Comparison of ENCODE assay signal across 20 cellular contexts in the genomic region with DNA sequence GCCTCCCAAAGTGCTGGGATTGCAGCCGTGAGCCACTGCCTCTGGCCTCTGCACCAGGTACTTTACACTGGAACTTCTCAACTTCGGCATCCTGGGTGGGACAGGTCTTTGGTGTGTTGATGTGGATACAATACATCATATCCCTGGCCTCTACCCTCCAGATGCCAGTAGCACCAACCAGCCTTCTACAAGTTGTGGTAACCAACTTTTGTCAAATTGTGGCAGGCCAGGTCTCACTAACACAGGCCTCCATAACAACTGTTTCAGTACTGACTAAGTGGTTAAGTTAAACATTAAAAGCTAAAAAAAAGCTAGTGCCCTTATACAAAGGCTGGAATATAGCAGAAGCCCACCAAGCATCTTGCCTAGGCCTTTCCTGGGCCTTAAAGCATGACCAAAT.
DNase-seq lines count a peak whose midpoint lies in the region; ATAC-seq, FAIRE-seq and TF ChIP-seq lines count a peak whose summit lies in the region.
"Had no signal": no experiment of that assay in that cellular context is flagged by ENCODE, and none has a peak within 500 bp of the region (broad histone marks: within the 10 kb centered on the region; RNA-seq: fewer than 3 reads in every experiment).

No MANE protein-coding gene starts in this region.

- no peaks in the 10 kb centered on the region for H3K27me3 Mint-ChIP-seq in activated CD8-positive, alpha-beta T cell treated with anti-CD3 and anti-CD28 coated beads, Interleukin-2, amount 10 ng/mL, durations not matched to agents 7 days and 5 days (ENCODE audit: low read depth)
- no peaks in the 10 kb centered on the region for H3K27me3 Mint-ChIP-seq in activated CD8-positive, alpha-beta T cell treated with anti-CD3 and anti-CD28 coated beads for 36 hours
- H3K27me3 Mint-ChIP-seq in nephron (ENCODE audit: low read depth) (no peaks in the 10 kb centered on the region), natural killer cell (ENCODE audit: low read depth in 2 of 2) (peaks cover 0 to 4% of the 10 kb centered on the region in 2 donors)

- H3K27me3 ChIP-seq in RWPE2 (ENCODE audit: insufficient read depth, poor library complexity, severe bottlenecking) (no peaks in the 10 kb centered on the region), right cardiac atrium (ENCODE audit: control insufficient read depth, insufficient read depth) (no peaks in the 10 kb centered on the region), dorsolateral prefrontal cortex (no peaks in the 10 kb centered on the region)
- H3K27me3 ChIP-seq: SJCRH30 had no signal

- POLR2A ChIA-PET in activated CD8-positive, alpha-beta T cell treated with anti-CD3 and anti-CD28 coated beads, Interleukin-2, amount 10 ng/mL, durations not matched to agents 7 days and 5 days (lab: Charles Lee): interaction anchor here (3.2 kb wide), 1 partner anchor 181 kb away, joined by 49 read pairs; a partner anchor contains a TSS
- POLR2A ChIA-PET in activated CD8-positive, alpha-beta T cell treated with anti-CD3 and anti-CD28 coated beads for 36 hours (lab: Charles Lee): no interaction called here

- H3K4me3 Mint-ChIP-seq in activated CD8-positive, alpha-beta T cell treated with anti-CD3 and anti-CD28 coated beads, Interleukin-2, amount 10 ng/mL, durations not matched to agents 7 days and 5 days: no peak overlapping the region
- H3K4me3 Mint-ChIP-seq in activated CD8-positive, alpha-beta T cell treated with anti-CD3 and anti-CD28 coated beads for 36 hours: no peak overlapping the region
- H3K4me3 Mint-ChIP-seq in nephron (no peak overlapping the region), natural killer cell (no peak overlapping the region)
- H3K4me3 Mint-ChIP-seq: CD8-positive, alpha-beta T cell had no signal

- H3K36me3 Mint-ChIP-seq in activated CD8-positive, alpha-beta T cell treated with anti-CD3 and anti-CD28 coated beads, Interleukin-2, amount 10 ng/mL, durations not matched to agents 7 days and 5 days (ENCODE audit: low read depth): peaks cover 5% of the 10 kb centered on the region
- H3K36me3 Mint-ChIP-seq in activated CD8-positive, alpha-beta T cell treated with anti-CD3 and anti-CD28 coated beads for 36 hours (ENCODE audit: low read depth): peaks cover 3% of the 10 kb centered on the region
- H3K36me3 Mint-ChIP-seq in nephron (ENCODE audit: low read depth): no peaks in the 10 kb centered on the region
- no peaks in the 10 kb centered on the region for H3K36me3 Mint-ChIP-seq in natural killer cell
- H3K36me3 Mint-ChIP-seq: CD8-positive, alpha-beta T cell had no signal

- H3K27ac ChIP-seq in RWPE2 (ENCODE audit: poor library complexity, severe bottlenecking) (peak overlapping the region; percentile 99), right cardiac atrium (ENCODE audit: low read length) (no peak overlapping the region), dorsolateral prefrontal cortex (no peak overlapping the region)
- H3K27ac ChIP-seq: HL-60, RWPE1, SJCRH30 had no signal

- no peaks in the 10 kb centered on the region for H3K36me3 ChIP-seq in RWPE2 (ENCODE audit: low read depth)
- H3K36me3 ChIP-seq: SJCRH30 had no signal

- H3K9me3 ChIP-seq in RWPE2 (ENCODE audit: severe bottlenecking) (no peaks in the 10 kb centered on the region), right cardiac atrium (ENCODE audit: control insufficient read depth, low read length) (no peaks in the 10 kb centered on the region)
- H3K9me3 ChIP-seq: SJCRH30 had no signal

- H3K9me3 Mint-ChIP-seq in activated CD8-positive, alpha-beta T cell treated with anti-CD3 and anti-CD28 coated beads, Interleukin-2, amount 10 ng/mL, durations not matched to agents 7 days and 5 days (ENCODE audit: insufficient read depth): no peaks in the 10 kb centered on the region
- no peaks in the 10 kb centered on the region for H3K9me3 Mint-ChIP-seq in activated CD8-positive, alpha-beta T cell treated with anti-CD3 and anti-CD28 coated beads for 36 hours
- peaks cover 13% of the 10 kb centered on the region for H3K9me3 Mint-ChIP-seq in nephron
- no peaks in the 10 kb centered on the region for H3K9me3 Mint-ChIP-seq in natural killer cell
- H3K9me3 Mint-ChIP-seq: CD8-positive, alpha-beta T cell had no signal

- DNase-seq in activated CD8-positive, alpha-beta T cell treated with anti-CD3 and anti-CD28 coated beads, Interleukin-2, amount 10 ng/mL, durations not matched to agents 7 days and 5 days: no peak
- no peak for DNase-seq in activated CD8-positive, alpha-beta T cell treated with anti-CD3 and anti-CD28 coated beads for 36 hours
- DNase-seq in RWPE2 (ENCODE audit: low spot score) (no peak), urothelium cell line (ENCODE audit: low spot score) (no peak), right cardiac atrium (no peak), natural killer cell (no peak), dorsolateral prefrontal cortex (no peak)
- DNase-seq: 8988T; CD8-positive, alpha-beta T cell; DND-41; NCI-H1417; NCI-H1930; NCI-H446; NCI-H69; SJCRH30 had no signal

- TF ChIP-seq CTCF in activated CD8-positive, alpha-beta T cell treated with anti-CD3 and anti-CD28 coated beads for 36 hours (IDR thresholded peaks at IDR 0.05): no peak
- TF ChIP-seq CTCF in RWPE2 (IDR thresholded peaks at IDR 0.05; ENCODE audit: poor library complexity, severe bottlenecking) (no peak), nephron (IDR thresholded peaks at IDR 0.05; ENCODE audit: unreplicated experiment in 3 of 3) (no peak), natural killer cell (IDR thresholded peaks at IDR 0.05) (no peak), dorsolateral prefrontal cortex (IDR thresholded peaks at IDR 0.05 in 54 of 56, conservative IDR thresholded peaks at IDR 0.05 in 2 of 56; ENCODE audit: low read depth in 1 of 56, partially characterized antibody in 56 of 56) (no peak)

- ATAC-seq in activated CD8-positive, alpha-beta T cell treated with anti-CD3 and anti-CD28 coated beads, Interleukin-2, amount 10 ng/mL, durations not matched to agents 7 days and 5 days: no peak
- no peak for ATAC-seq in activated CD8-positive, alpha-beta T cell treated with anti-CD3 and anti-CD28 coated beads for 36 hours
- no peak for ATAC-seq in RWPE2 (ENCODE audit: low read depth)
- no peak for ATAC-seq in right cardiac atrium
- ATAC-seq in natural killer cell: no peak
- ATAC-seq: CD8-positive, alpha-beta T cell; K562 had no signal

- no peak overlapping the region for H3K4me3 ChIP-seq in RWPE2 (ENCODE audit: severe bottlenecking)
- H3K4me3 ChIP-seq in right cardiac atrium (ENCODE audit: low read length): no peak overlapping the region
- H3K4me3 ChIP-seq in dorsolateral prefrontal cortex: no peak overlapping the region
- H3K4me3 ChIP-seq: K562, SJCRH30 had no signal

- peaks cover 29% of the 10 kb centered on the region for H3K4me1 ChIP-seq in RWPE2 (ENCODE audit: insufficient read depth, poor library complexity, severe bottlenecking)
- H3K4me1 ChIP-seq in right cardiac atrium (ENCODE audit: control insufficient read depth, insufficient read depth, low read length): no peaks in the 10 kb centered on the region

- intact Hi-C loops in activated CD8-positive, alpha-beta T cell treated with anti-CD3 and anti-CD28 coated beads for 36 hours (cut with micrococcal nuclease): loop anchor here (5.0 kb wide), 1 partner anchor 127 kb away; no protein-coding TSS in a partner anchor
- intact Hi-C loops in right cardiac atrium (cut with DNase I): no loop called here
- intact Hi-C loops in natural killer cell (cut with micrococcal nuclease): loop anchor here (5.0 to 10.0 kb wide), 2 partner anchors 182 to 265 kb away; a partner anchor contains a TSS
- intact Hi-C loops in dorsolateral prefrontal cortex (cut with DNase I): loop anchor here in 1 of 2 donors (5.0 kb wide), 1 partner anchor 182 kb away; a partner anchor contains a TSS

- 93% methylated on average over 2 of the region's 2 CpGs for WGBS in right cardiac atrium

- H3K27ac Mint-ChIP-seq in activated CD8-positive, alpha-beta T cell treated with anti-CD3 and anti-CD28 coated beads, Interleukin-2, amount 10 ng/mL, durations not matched to agents 7 days and 5 days: peak overlapping the region; percentile 30
- no peak overlapping the region for H3K27ac Mint-ChIP-seq in activated CD8-positive, alpha-beta T cell treated with anti-CD3 and anti-CD28 coated beads for 36 hours
- H3K27ac Mint-ChIP-seq in nephron (peak overlapping the region; percentile 74 to 90 (median 80)), natural killer cell (no peak overlapping the region)
- H3K27ac Mint-ChIP-seq: CD8-positive, alpha-beta T cell had no signal

- FAIRE-seq in urothelium cell line (lab: Jason Lieb, UNC): peak; percentile 78
- FAIRE-seq: G401.6, K562 had no signal

- H3K4me1 Mint-ChIP-seq in activated CD8-positive, alpha-beta T cell treated with anti-CD3 and anti-CD28 coated beads, Interleukin-2, amount 10 ng/mL, durations not matched to agents 7 days and 5 days (ENCODE audit: low read depth): peaks cover 58% of the 10 kb centered on the region
- H3K4me1 Mint-ChIP-seq in activated CD8-positive, alpha-beta T cell treated with anti-CD3 and anti-CD28 coated beads for 36 hours (ENCODE audit: low read depth): peaks cover 28% of the 10 kb centered on the region
- H3K4me1 Mint-ChIP-seq in nephron (no peaks in the 10 kb centered on the region), natural killer cell (peaks cover 6 to 19% of the 10 kb centered on the region in 2 donors)

- CTCF ChIA-PET in activated CD8-positive, alpha-beta T cell treated with anti-CD3 and anti-CD28 coated beads, Interleukin-2, amount 10 ng/mL, durations not matched to agents 7 days and 5 days (lab: Charles Lee): interaction anchor here (1.4 to 6.5 kb wide), 4 partner anchors 19 to 611 kb away, joined by 3 to 69 read pairs (median 16); no protein-coding TSS in a partner anchor
- CTCF ChIA-PET in activated CD8-positive, alpha-beta T cell treated with anti-CD3 and anti-CD28 coated beads for 36 hours (lab: Charles Lee): interaction anchor here (0.9 to 3.6 kb wide), 2 partner anchors 182 to 612 kb away, joined by 3 to 37 read pairs; no protein-coding TSS in a partner anchor

Comparison
In these comparisons a context has a peak if more than half of its experiments do, and no peak if none do; other contexts are left out.
1. H3K27ac Mint-ChIP-seq: peak in activated CD8-positive, alpha-beta T cell treated with anti-CD3 and anti-CD28 coated beads, Interleukin-2, amount 10 ng/mL, durations not matched to agents 7 days and 5 days (single experiment) and nephron (3 of 3); none in activated CD8-positive, alpha-beta T cell treated with anti-CD3 and anti-CD28 coated beads for 36 hours (single experiment) and natural killer cell (0 of 2).
2. intact Hi-C loops: an anchor here in activated CD8-positive, alpha-beta T cell treated with anti-CD3 and anti-CD28 coated beads for 36 hours (5.0 kb wide) and natural killer cell (5.0 to 10.0 kb wide); none called in right cardiac atrium.